14 cellular contexts compared by ENCODE assay signal in the genomic region with DNA sequence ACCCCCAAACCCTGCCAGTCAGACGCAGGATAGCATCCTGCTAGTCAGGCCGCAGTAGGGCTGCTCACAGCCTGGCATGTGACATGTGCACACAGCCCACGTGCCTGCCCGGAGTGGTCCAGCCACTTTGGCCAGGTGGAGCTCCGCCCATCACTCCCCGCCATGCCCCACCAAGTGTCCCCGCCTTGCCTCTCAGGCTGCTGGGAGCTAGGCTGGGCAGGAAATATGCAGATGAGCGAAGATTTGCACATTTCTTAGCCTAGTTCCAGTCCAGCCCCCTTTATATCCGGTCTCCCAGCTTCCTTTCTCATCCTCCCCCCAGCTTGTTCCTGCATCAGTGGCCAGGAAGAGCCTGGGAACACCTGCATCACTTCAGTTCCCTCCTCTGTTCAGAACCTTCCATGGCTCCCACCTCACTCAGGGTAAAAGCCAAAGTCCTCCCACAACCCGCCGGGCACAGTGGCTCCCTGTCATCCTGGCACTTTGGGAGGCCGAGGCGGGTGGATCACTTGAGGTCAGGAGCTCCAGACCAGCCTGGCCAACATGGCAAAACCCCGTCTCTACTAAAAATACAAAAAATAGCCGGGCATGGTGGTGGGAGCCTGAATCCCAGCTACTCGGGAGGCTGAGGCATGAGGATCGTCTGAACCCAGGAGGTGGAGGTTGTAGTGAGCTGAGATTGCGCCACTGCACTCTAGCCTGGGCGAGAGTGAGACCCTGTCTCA. TPM values are rescaled to one million over a fixed set of nuclear protein-coding genes. Genes with fewer than 3 reads are reported as not detected.
DNase-seq lines count a peak whose midpoint lies in the region; ATAC-seq and TF ChIP-seq lines count a peak whose summit lies in the region.
"Had no signal": no experiment of that assay in that cellular context is flagged by ENCODE, and none has a peak within 500 bp of the region (broad histone marks: within the 10 kb centered on the region; RNA-seq: fewer than 3 reads in every experiment).

No MANE protein-coding gene starts in this region.

- peak overlapping the region in 3 of 4 donors; percentile 34 to 67 (median 43) for H3K27ac ChIP-seq in gastroesophageal sphincter
- H3K27ac ChIP-seq in tibial artery: no peak overlapping the region
- H3K27ac ChIP-seq: BLaER1, WERI-Rb-1 had no signal

- H3K27ac Mint-ChIP-seq in nephron: peak overlapping the region; percentile 18 to 77 (median 50)

- H3K27me3 Mint-ChIP-seq in nephron (ENCODE audit: low read depth): peaks cover 10% of the 10 kb centered on the region

- no peak overlapping the region for H3K4me3 ChIP-seq in gastroesophageal sphincter
- no peak overlapping the region for H3K4me3 ChIP-seq in tibial artery
- H3K4me3 ChIP-seq: BLaER1 had no signal

- DNase-seq in COLO668 (lab: John Stamatoyannopoulos, UW; ENCODE audit: unreplicated experiment) (peak; percentile 85), NCI-H510A (lab: John Stamatoyannopoulos, UW) (peak; percentile 86), tibial artery (no peak), hepatic stellate cell (ENCODE audit: low spot score) (no peak), NCI-H774 (lab: John Stamatoyannopoulos, UW) (no peak)
- DNase-seq: HFFc6, NCI-H69, WERI-Rb-1 had no signal

- no peaks in the 10 kb centered on the region for H3K27me3 ChIP-seq in gastroesophageal sphincter
- no peaks in the 10 kb centered on the region for H3K27me3 ChIP-seq in tibial artery

- TF ChIP-seq CTCF in gastroesophageal sphincter (IDR thresholded peaks at IDR 0.05): no peak
- TF ChIP-seq CTCF in nephron (IDR thresholded peaks at IDR 0.05; ENCODE audit: unreplicated experiment in 3 of 3): no peak
- no peak for TF ChIP-seq CTCF in tibial artery (IDR thresholded peaks at IDR 0.05)

- intact Hi-C loops in tibial artery (cut with DNase I; ENCODE audit: low total_unique reads): no loop called here

- 60 to 90% methylated on average over 2 to 8 of the region's 19 CpGs for WGBS in gastroesophageal sphincter (ENCODE audit: low coverage in 1 of 2), 2 donors

- H3K4me3 Mint-ChIP-seq in nephron: peak overlapping the region; percentile 53 to 80 (median 78)

- peaks cover 2% of the 10 kb centered on the region for H3K9me3 Mint-ChIP-seq in nephron
- H3K9me3 Mint-ChIP-seq: activated naive CD4-positive, alpha-beta T cell treated with anti-CD3 and anti-CD28 coated beads, Interleukin-2, amount 50 U/mL, for 24 hours; HFFc6 had no signal

- no peaks in the 10 kb centered on the region for H3K36me3 Mint-ChIP-seq in nephron (ENCODE audit: low read depth)
- H3K36me3 Mint-ChIP-seq: activated naive CD4-positive, alpha-beta T cell treated with anti-CD3 and anti-CD28 coated beads, Interleukin-2, amount 50 U/mL, for 24 hours had no signal

- no peak for TF ChIP-seq POLR2A in gastroesophageal sphincter (IDR thresholded peaks at IDR 0.05)

- no peak for TF ChIP-seq EP300 in gastroesophageal sphincter (IDR thresholded peaks at IDR 0.05)

- peak; percentile 24 for ATAC-seq in gastroesophageal sphincter
- ATAC-seq in GM19467 (IDR thresholded peaks at IDR 0.05; ENCODE audit: unreplicated experiment): no peak

- H3K4me1 ChIP-seq in gastroesophageal sphincter (peaks cover 0 to 42% (median 14%) of the 10 kb centered on the region in 3 donors), tibial artery (peaks cover 0 to 23% (median 10%) of the 10 kb centered on the region in 4 donors)

- H3K9me3 ChIP-seq in gastroesophageal sphincter: no peaks in the 10 kb centered on the region
- H3K9me3 ChIP-seq in tibial artery: no peaks in the 10 kb centered on the region
- H3K9me3 ChIP-seq: BLaER1 had no signal

- peaks cover 11% of the 10 kb centered on the region for H3K4me1 Mint-ChIP-seq in nephron
- H3K4me1 Mint-ChIP-seq: activated naive CD4-positive, alpha-beta T cell treated with anti-CD3 and anti-CD28 coated beads, Interleukin-2, amount 50 U/mL, for 24 hours had no signal

- H3K36me3 ChIP-seq in gastroesophageal sphincter (no peaks in the 10 kb centered on the region), tibial artery (no peaks in the 10 kb centered on the region)
- H3K36me3 ChIP-seq: BLaER1, WERI-Rb-1 had no signal

RNA-seq across cellular contexts. Expression of gene DOCK6, which starts 2.3 kb away (rescaled TPM):
- total RNA-seq in gastroesophageal sphincter: 10 to 100 TPM; 18.5 to 43.1 (median 29.1) TPM

RNA-seq across cellular contexts. Expression of gene ANGPTL8, which starts 25.2 kb away (rescaled TPM):
- total RNA-seq in gastroesophageal sphincter: 1 to 10 TPM in 1 of 4 donors, not detected in 3; 2.0 TPM
- total RNA-seq: HFFc6, myocyte had no signal

RNA-seq across cellular contexts. Expression of gene TSPAN16, which starts 31.3 kb away (rescaled TPM):
- total RNA-seq in gastroesophageal sphincter: not detected
- total RNA-seq: HFFc6, myocyte had no signal

Comparison
In these comparisons a context has a peak if more than half of its experiments do, and no peak if none do; other contexts are left out.
1. DNase-seq: peak in COLO668 (single experiment) and NCI-H510A (single experiment); none in tibial artery (0 of 2), hepatic stellate cell (single experiment) and NCI-H774 (single experiment).
2. H3K27ac ChIP-seq: peak in gastroesophageal sphincter (3 of 4); none in tibial artery (0 of 2).